8 cellular contexts compared by ENCODE assay signal in the genomic region with DNA sequence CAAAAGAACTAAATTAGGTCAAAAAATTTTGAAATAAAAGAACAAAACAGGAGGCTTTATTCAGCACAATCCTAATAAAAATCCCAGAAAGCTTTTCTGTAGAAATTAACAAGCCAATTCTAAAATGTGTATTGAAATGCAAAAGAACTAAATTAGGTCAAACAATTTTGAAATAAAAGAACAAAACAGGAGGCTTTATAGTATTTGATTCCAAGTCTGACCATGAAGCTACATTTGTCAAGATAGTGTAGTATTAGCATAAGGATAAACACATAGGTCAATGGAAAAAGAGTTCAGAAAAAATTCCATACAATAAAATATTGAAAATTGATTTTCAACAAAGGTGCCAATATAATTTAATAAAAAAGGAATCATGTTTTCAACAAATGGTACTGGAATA.
"Had no signal": no experiment of that assay in that cellular context is flagged by ENCODE, and none has a peak within 500 bp of the region (broad histone marks: within the 10 kb centered on the region; RNA-seq: fewer than 3 reads in every experiment).

No MANE protein-coding gene starts in this region.

- H3K4me3 Mint-ChIP-seq: H9, IgD-negative memory B cell had no signal

- H3K9ac ChIP-seq: GM23248 had no signal

- H2AFZ ChIP-seq: GM23248 had no signal

- FAIRE-seq: H54, HepG2 had no signal

- H3K4me1 Mint-ChIP-seq: H9 had no signal

- H3K27ac Mint-ChIP-seq: H9, IgD-negative memory B cell had no signal

- H3K27ac ChIP-seq: GM23248, HL-60 had no signal

- DNase-seq: GM23248, GOT3, H9, HCEC 1CT had no signal

- H3K4me3 ChIP-seq: GM23248 had no signal

- H3K27me3 Mint-ChIP-seq: IgD-negative memory B cell had no signal
